In genomic region chr15:98324341-98324970, GRCh38 we compare ENCODE assay signal across 1 cellular context.
TF ChIP-seq lines count a peak whose summit lies in the region.

No MANE protein-coding gene starts in this region.

TF ChIP-seq in WTC11, 78 proteins besides CTCF, POLR2A, EP300 and RAD21 (continued from another document):
- TF ChIP-seq ZNF263 (CRISPR knock-in tag; IDR thresholded peaks at IDR 0.05; ENCODE audit: low read depth), result no peak
- TF ChIP-seq ZNF121 (CRISPR knock-in tag; IDR thresholded peaks at IDR 0.05), result no peak
- TF ChIP-seq NR1H2 (CRISPR knock-in tag; IDR thresholded peaks at IDR 0.05), result no peak
- TF ChIP-seq ATF1 (CRISPR knock-in tag; IDR thresholded peaks at IDR 0.05), result no peak
- TF ChIP-seq MLX (CRISPR knock-in tag; IDR thresholded peaks at IDR 0.05), result no peak
- no peak for TF ChIP-seq SP1 (CRISPR knock-in tag; conservative IDR thresholded peaks at IDR 0.05)
- TF ChIP-seq TEAD4 (CRISPR knock-in tag; IDR thresholded peaks at IDR 0.05), result no peak
- no peak for TF ChIP-seq ZBTB21 (CRISPR knock-in tag; IDR thresholded peaks at IDR 0.05; ENCODE audit: borderline replicate concordance)
- TF ChIP-seq NFATC4 (CRISPR knock-in tag; IDR thresholded peaks at IDR 0.05), result no peak
- TF ChIP-seq, protein P1, sequence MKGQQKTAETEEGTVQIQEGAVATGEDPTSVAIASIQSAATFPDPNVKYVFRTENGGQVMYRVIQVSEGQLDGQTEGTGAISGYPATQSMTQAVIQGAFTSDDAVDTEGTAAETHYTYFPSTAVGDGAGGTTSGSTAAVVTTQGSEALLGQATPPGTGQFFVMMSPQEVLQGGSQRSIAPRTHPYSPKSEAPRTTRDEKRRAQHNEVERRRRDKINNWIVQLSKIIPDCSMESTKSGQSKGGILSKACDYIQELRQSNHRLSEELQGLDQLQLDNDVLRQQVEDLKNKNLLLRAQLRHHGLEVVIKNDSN (CRISPR knock-in tag; IDR thresholded peaks at IDR 0.05), result no peak
